Comparison of ENCODE assay signal across 1 cellular context in the genomic region with DNA sequence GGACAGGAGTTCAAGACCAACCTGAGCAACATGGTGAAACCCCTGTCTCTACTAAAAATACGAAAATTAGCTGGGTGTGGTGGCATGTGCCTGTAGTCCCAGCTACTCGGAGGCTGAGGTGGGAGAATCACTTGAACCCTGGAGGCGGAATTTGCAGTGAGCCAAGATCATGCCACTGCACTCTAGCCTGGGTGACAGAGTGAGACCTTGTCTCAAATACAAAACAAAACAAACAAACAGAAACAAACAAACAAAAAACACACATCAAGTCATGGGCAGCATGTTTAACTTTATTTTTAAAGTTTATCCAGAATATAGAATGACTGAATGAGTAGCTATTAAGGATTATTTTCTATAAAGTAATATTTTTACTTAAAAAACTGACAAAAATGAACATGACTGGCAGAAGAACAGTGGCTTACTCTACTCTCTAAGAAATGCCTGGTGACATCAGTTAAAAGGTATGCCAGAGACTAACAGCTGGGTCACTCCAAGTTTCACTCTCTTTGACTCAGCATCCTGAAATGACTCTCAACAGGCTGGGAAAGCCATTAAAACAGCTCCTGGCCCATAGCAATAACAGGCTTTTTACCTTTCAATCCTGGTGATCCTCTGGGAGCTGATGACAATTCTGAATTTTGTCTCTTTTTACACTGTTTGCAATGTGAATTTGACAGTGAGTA.
TF ChIP-seq lines count a peak whose summit lies in the region.

No MANE protein-coding gene starts in this region.

TF ChIP-seq in HEK293, 187 proteins besides CTCF, POLR2A, EP300 and RAD21 (continued from another document):
- TF ChIP-seq, protein P1, sequence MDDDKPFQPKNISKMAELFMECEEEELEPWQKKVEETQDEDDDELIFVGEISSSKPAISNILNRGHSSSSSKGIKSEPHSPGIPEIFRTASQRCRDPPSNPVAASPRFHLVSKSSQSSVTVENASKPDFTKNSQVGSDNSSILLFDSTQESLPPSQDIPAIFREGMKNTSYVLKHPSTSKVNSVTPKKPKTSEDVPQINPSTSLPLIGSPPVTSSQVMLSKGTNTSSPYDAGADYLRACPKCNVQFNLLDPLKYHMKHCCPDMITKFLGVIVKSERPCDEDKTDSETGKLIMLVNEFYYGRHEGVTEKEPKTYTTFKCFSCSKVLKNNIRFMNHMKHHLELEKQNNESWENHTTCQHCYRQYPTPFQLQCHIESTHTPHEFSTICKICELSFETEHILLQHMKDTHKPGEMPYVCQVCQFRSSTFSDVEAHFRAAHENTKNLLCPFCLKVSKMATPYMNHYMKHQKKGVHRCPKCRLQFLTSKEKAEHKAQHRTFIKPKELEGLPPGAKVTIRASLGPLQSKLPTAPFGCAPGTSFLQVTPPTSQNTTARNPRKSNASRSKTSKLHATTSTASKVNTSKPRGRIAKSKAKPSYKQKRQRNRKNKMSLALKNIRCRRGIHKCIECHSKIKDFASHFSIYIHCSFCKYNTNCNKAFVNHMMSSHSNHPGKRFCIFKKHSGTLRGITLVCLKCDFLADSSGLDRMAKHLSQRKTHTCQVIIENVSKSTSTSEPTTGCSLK (tag by site-specific recombination; IDR thresholded peaks at IDR 0.05) = no peak
- TF ChIP-seq ZNF76 (tag by site-specific recombination; IDR thresholded peaks at IDR 0.05; ENCODE audit: borderline replicate concordance, low read depth) (no peak), ZNF664 (tag by site-specific recombination; IDR thresholded peaks at IDR 0.05) (no peak), ZBTB21 (tag by site-specific recombination; IDR thresholded peaks at IDR 0.05) (no peak), ZFP69B (tag by site-specific recombination; IDR thresholded peaks at IDR 0.05) (no peak), ZNF530 (tag by site-specific recombination; IDR thresholded peaks at IDR 0.05; ENCODE audit: low read depth) (no peak), TCF7L2 (IDR thresholded peaks at IDR 0.05; ENCODE audit: borderline replicate concordance, low read depth, low read length) (no peak), ZNF768 (tag by site-specific recombination; IDR thresholded peaks at IDR 0.05) (no peak)
- TF ChIP-seq, protein P2, sequence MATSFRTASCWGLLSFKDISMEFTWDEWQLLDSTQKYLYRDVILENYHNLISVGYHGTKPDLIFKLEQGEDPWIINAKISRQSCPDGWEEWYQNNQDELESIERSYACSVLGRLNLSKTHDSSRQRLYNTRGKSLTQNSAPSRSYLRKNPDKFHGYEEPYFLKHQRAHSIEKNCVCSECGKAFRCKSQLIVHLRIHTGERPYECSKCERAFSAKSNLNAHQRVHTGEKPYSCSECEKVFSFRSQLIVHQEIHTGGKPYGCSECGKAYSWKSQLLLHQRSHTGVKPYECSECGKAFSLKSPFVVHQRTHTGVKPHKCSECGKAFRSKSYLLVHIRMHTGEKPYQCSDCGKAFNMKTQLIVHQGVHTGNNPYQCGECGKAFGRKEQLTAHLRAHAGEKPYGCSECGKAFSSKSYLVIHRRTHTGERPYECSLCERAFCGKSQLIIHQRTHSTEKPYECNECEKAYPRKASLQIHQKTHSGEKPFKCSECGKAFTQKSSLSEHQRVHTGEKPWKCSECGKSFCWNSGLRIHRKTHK (tag by site-specific recombination; IDR thresholded peaks at IDR 0.05) = no peak
- TF ChIP-seq, protein P3, sequence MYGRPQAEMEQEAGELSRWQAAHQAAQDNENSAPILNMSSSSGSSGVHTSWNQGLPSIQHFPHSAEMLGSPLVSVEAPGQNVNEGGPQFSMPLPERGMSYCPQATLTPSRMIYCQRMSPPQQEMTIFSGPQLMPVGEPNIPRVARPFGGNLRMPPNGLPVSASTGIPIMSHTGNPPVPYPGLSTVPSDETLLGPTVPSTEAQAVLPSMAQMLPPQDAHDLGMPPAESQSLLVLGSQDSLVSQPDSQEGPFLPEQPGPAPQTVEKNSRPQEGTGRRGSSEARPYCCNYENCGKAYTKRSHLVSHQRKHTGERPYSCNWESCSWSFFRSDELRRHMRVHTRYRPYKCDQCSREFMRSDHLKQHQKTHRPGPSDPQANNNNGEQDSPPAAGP (tag by site-specific recombination; IDR thresholded peaks at IDR 0.05) = no peak
